Comparison of ENCODE assay signal across 8 cellular contexts in the genomic region with DNA sequence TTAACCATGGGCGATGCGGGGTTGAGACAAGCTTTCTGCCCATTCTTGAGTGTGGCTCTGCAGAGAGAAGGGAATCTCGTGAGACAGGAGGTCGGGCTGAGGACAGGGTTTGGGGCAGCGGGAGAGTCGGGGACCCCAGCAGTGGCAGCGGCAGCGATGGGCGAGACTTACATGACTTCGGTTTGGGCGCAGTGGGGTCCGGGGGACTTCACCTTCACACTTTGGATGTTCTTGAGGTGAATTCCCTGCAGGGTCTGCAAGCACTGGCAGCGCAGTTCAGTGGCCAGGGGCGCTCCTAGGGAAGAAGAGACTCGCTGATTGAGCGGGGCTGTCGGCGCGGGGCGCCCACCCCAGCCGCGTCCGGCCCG. TPM values are rescaled to one million over a fixed set of nuclear protein-coding genes. Genes with fewer than 3 reads are reported as not detected.
DNase-seq lines count a peak whose midpoint lies in the region; ATAC-seq and TF ChIP-seq lines count a peak whose summit lies in the region.

No MANE protein-coding gene starts in this region.

- intact Hi-C loops in breast epithelium (cut with DNase I; ENCODE audit: low total_unique reads): no loop called here
- intact Hi-C loops in thyroid gland (cut with DNase I): no loop called here

- CTCF ChIA-PET in activated CD4-positive, alpha-beta T cell treated with anti-CD3 and anti-CD28 coated beads, Interleukin-2, amount 10 ng/mL, durations not matched to agents 7 days and 5 days (lab: Charles Lee): interaction anchor here (0.8 to 1.2 kb wide), 2 partner anchors 10 to 13 kb away, joined by 3 read pairs; no protein-coding TSS in a partner anchor

- H3K4me1 ChIP-seq in breast epithelium (peaks cover 0 to 3% of the 10 kb centered on the region in 2 donors), liver (ENCODE audit: control insufficient read depth in 4 of 4, insufficient read depth in 4 of 4, low read length in 3 of 4) (peaks cover 2 to 43% (median 21%) of the 10 kb centered on the region in 4 donors), thyroid gland (no peaks in the 10 kb centered on the region)

- H3K4me3 ChIP-seq in breast epithelium (peak overlapping the region; percentile 50 to 74 (median 65)), liver (ENCODE audit: low read depth in 1 of 3, low read length in 3 of 3) (peak overlapping the region; percentile 49 to 92 (median 86)), thyroid gland (replicated peaks in 1 of 3) (peak overlapping the region in 1 of 3 donors; percentile 48)

- peak overlapping the region; percentile 91 for H3K9ac ChIP-seq in liver (ENCODE audit: low read depth in 1 of 2, low read length in 2 of 2)

- ATAC-seq in HG03159 (IDR thresholded peaks at IDR 0.05; ENCODE audit: unreplicated experiment) (no peak), GM21367 (IDR thresholded peaks at IDR 0.05; ENCODE audit: unreplicated experiment) (no peak)

- peaks cover 10% of the 10 kb centered on the region for H3K4me1 Mint-ChIP-seq in activated CD4-positive, alpha-beta T cell treated with anti-CD3 and anti-CD28 coated beads, Interleukin-2, amount 10 ng/mL, durations not matched to agents 7 days and 5 days

- H3K9me3 ChIP-seq in breast epithelium (no peaks in the 10 kb centered on the region), liver (ENCODE audit: control insufficient read depth in 4 of 4, low read length in 3 of 4) (no peaks in the 10 kb centered on the region), thyroid gland (no peaks in the 10 kb centered on the region)

- no peak overlapping the region for H3K27ac Mint-ChIP-seq in activated CD4-positive, alpha-beta T cell treated with anti-CD3 and anti-CD28 coated beads, Interleukin-2, amount 10 ng/mL, durations not matched to agents 7 days and 5 days

- POLR2A ChIA-PET in activated CD4-positive, alpha-beta T cell treated with anti-CD3 and anti-CD28 coated beads, Interleukin-2, amount 10 ng/mL, durations not matched to agents 7 days and 5 days (lab: Charles Lee): no interaction called here

- H3K27me3 ChIP-seq in breast epithelium (no peaks in the 10 kb centered on the region), liver (ENCODE audit: control insufficient read depth in 4 of 4, insufficient read depth in 4 of 4, low read length in 3 of 4) (no peaks in the 10 kb centered on the region), thyroid gland (no peaks in the 10 kb centered on the region)

- no peaks in the 10 kb centered on the region for H3K36me3 Mint-ChIP-seq in activated CD4-positive, alpha-beta T cell treated with anti-CD3 and anti-CD28 coated beads, Interleukin-2, amount 10 ng/mL, durations not matched to agents 7 days and 5 days (ENCODE audit: low read depth)

- WGBS in liver: 2% methylated on average over 24 of the region's 24 CpGs
- WGBS in thyroid gland, 2 donors: 11 to 23% methylated on average over 12 to 19 of the region's 24 CpGs

- H3K36me3 ChIP-seq in breast epithelium (no peaks in the 10 kb centered on the region), liver (ENCODE audit: control insufficient read depth in 4 of 4, insufficient read depth in 3 of 4, low read depth in 1 of 4, low read length in 3 of 4) (peaks cover 0 to 7% (median 0%) of the 10 kb centered on the region in 4 donors), thyroid gland (no peaks in the 10 kb centered on the region)

- no peak for TF ChIP-seq CTCF in breast epithelium (IDR thresholded peaks at IDR 0.05)
- no peak for TF ChIP-seq CTCF in liver (IDR thresholded peaks at IDR 0.05; ENCODE audit: low read depth, low read length, missing input control)
- TF ChIP-seq CTCF in thyroid gland (IDR thresholded peaks at IDR 0.05): no peak

- peaks cover 54% of the 10 kb centered on the region for H3K27me3 Mint-ChIP-seq in activated CD4-positive, alpha-beta T cell treated with anti-CD3 and anti-CD28 coated beads, Interleukin-2, amount 10 ng/mL, durations not matched to agents 7 days and 5 days

- DNase-seq in activated CD4-positive, alpha-beta T cell treated with anti-CD3 and anti-CD28 coated beads, Interleukin-2, amount 10 ng/mL, durations not matched to agents 7 days and 5 days: no peak
- DNase-seq in activated CD4-positive, alpha-beta T cell treated with anti-CD3 and anti-CD28 coated beads for 4 hours: no peak
- no peak for DNase-seq in breast epithelium (ENCODE audit: low spot score in 2 of 2)
- DNase-seq in thyroid gland: peak in 1 of 2 donors; percentile 9
- DNase-seq in NCI-H2107 treated with DMSO at 0.1 percent for 48 hours (lab: John Stamatoyannopoulos, UW; ENCODE audit: unreplicated experiment): no peak

- TF ChIP-seq POLR2A in breast epithelium (IDR thresholded peaks at IDR 0.05) (no peak), thyroid gland (IDR thresholded peaks at IDR 0.05) (no peak)

- H3K27ac ChIP-seq in breast epithelium (peak overlapping the region; percentile 89 to 92), liver (ENCODE audit: low read depth in 1 of 2, low read length in 2 of 2) (peak overlapping the region; percentile 99), thyroid gland (peak overlapping the region in 2 of 3 donors; percentile 24 to 59)

- peak overlapping the region; percentile 67 for H3K4me3 Mint-ChIP-seq in activated CD4-positive, alpha-beta T cell treated with anti-CD3 and anti-CD28 coated beads, Interleukin-2, amount 10 ng/mL, durations not matched to agents 7 days and 5 days

- TF ChIP-seq RAD21 in liver (IDR thresholded peaks at IDR 0.05): no peak

- H3K9me3 Mint-ChIP-seq in activated CD4-positive, alpha-beta T cell treated with anti-CD3 and anti-CD28 coated beads, Interleukin-2, amount 10 ng/mL, durations not matched to agents 7 days and 5 days: no peaks in the 10 kb centered on the region

TF ChIP-seq in liver, 16 proteins besides CTCF, POLR2A, EP300 and RAD21:
- TF ChIP-seq JUND (IDR thresholded peaks at IDR 0.05) (no peak), HNF4G (IDR thresholded peaks at IDR 0.05) (no peak), SP1 (IDR thresholded peaks at IDR 0.05) (no peak), RXRA (IDR thresholded peaks at IDR 0.05) (no peak), YY1 (IDR thresholded peaks at IDR 0.05) (no peak), GABPA (IDR thresholded peaks at IDR 0.05 in 1 of 2, conservative IDR thresholded peaks at IDR 0.05 in 1 of 2) (no peak)
- TF ChIP-seq, protein P1, sequence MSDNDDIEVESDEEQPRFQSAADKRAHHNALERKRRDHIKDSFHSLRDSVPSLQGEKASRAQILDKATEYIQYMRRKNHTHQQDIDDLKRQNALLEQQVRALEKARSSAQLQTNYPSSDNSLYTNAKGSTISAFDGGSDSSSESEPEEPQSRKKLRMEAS (IDR thresholded peaks at IDR 0.05): no peak
- TF ChIP-seq, protein P2, sequence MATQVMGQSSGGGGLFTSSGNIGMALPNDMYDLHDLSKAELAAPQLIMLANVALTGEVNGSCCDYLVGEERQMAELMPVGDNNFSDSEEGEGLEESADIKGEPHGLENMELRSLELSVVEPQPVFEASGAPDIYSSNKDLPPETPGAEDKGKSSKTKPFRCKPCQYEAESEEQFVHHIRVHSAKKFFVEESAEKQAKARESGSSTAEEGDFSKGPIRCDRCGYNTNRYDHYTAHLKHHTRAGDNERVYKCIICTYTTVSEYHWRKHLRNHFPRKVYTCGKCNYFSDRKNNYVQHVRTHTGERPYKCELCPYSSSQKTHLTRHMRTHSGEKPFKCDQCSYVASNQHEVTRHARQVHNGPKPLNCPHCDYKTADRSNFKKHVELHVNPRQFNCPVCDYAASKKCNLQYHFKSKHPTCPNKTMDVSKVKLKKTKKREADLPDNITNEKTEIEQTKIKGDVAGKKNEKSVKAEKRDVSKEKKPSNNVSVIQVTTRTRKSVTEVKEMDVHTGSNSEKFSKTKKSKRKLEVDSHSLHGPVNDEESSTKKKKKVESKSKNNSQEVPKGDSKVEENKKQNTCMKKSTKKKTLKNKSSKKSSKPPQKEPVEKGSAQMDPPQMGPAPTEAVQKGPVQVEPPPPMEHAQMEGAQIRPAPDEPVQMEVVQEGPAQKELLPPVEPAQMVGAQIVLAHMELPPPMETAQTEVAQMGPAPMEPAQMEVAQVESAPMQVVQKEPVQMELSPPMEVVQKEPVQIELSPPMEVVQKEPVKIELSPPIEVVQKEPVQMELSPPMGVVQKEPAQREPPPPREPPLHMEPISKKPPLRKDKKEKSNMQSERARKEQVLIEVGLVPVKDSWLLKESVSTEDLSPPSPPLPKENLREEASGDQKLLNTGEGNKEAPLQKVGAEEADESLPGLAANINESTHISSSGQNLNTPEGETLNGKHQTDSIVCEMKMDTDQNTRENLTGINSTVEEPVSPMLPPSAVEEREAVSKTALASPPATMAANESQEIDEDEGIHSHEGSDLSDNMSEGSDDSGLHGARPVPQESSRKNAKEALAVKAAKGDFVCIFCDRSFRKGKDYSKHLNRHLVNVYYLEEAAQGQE (IDR thresholded peaks at IDR 0.05): no peak

RNA-seq across cellular contexts. Expression of gene CXCL2, which starts 0.4 kb away (rescaled TPM):
- under 1 TPM in 1 of 2 experiments, not detected in 1; 0.22 TPM for total RNA-seq in activated CD4-positive, alpha-beta T cell treated with anti-CD3 and anti-CD28 coated beads, Interleukin-2, amount 10 ng/mL, durations not matched to agents 7 days and 5 days
- total RNA-seq in breast epithelium (10 to 100 TPM; 12.2 to 51.8 (median 16.1) TPM), liver (100 to 1,000 TPM in 1 of 2 donors, 1 to 10 TPM in 1; 3.7 to 110 TPM), thyroid gland (1 to 10 TPM; 2.0 to 3.8 (median 2.5) TPM)
- 100 to 1,000 TPM in 1 of 2 donors, 10 to 100 TPM in 1; 45.3 to 680 TPM for polyA plus RNA-seq in liver

RNA-seq across cellular contexts. Expression of gene MTHFD2L, which starts 59.3 kb away (rescaled TPM):
- 1 to 10 TPM; 7.9 to 8.9 TPM for total RNA-seq in activated CD4-positive, alpha-beta T cell treated with anti-CD3 and anti-CD28 coated beads, Interleukin-2, amount 10 ng/mL, durations not matched to agents 7 days and 5 days
- total RNA-seq in breast epithelium (10 to 100 TPM; 20.5 to 48.1 (median 29.2) TPM), liver (10 to 100 TPM in 1 of 2 donors, 1 to 10 TPM in 1; 7.4 to 51.5 TPM), thyroid gland (10 to 100 TPM; 22.3 to 30.8 (median 27.0) TPM)
- 10 to 100 TPM; 15.5 to 46.7 TPM for polyA plus RNA-seq in liver

Comparison
In these comparisons a context has a peak if more than half of its experiments do, and no peak if none do; other contexts are left out.
1. H3K27ac ChIP-seq: peak in every context shown above with its lines; median percentile 99 in liver; 90 in breast epithelium; 42 in thyroid gland.